In the genomic region with DNA sequence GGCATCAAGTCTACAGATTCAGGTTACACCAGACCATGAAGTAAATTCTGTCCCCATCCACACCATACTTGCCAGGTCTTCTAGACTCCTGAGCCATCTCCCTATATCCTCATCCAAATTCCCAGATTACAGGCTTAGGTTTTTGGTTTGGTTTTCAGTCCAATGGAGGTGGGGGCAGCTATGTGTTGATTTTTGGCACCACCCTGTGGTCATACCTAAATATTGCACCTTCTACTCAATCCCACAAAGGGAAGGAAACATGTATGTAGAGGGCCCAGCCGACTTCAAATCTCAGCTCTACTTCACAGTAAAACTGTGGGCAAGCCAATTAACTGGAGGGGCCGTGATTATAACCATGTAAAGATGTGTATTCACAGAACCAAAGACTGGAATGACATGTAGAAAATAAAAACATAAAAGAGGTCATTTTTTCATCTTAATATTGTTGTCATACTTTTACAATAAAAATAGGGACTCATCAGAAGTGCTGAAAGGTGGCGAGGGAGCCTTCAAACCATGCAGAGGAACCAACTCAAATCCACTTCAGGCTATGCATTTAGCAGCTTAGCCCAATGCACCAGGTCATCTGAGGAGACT, we compare ENCODE assay signal across 8 cellular contexts. TPM values are rescaled to one million over a fixed set of nuclear protein-coding genes. Genes with fewer than 3 reads are reported as not detected.
A peak's percentile ranks its signal among the peaks of the same experiment; 100 is the strongest.
DNase-seq lines count a peak whose midpoint lies in the region; ATAC-seq and TF ChIP-seq lines count a peak whose summit lies in the region.

No MANE protein-coding gene starts in this region.

- H3K27ac Mint-ChIP-seq in GM23338 (no peak overlapping the region; the same call in 1 of the 2 replicates), brain (peak overlapping the region; percentile 60 to 73 (median 70))

- no peak for TF ChIP-seq POLR2A in stomach (IDR thresholded peaks at IDR 0.05)

- no peaks in the 10 kb centered on the region for H3K27me3 ChIP-seq in GM23338 (ENCODE audit: insufficient read depth)
- H3K27me3 ChIP-seq in stomach, result no peaks in the 10 kb centered on the region

- no peak overlapping the region for H2AFZ ChIP-seq in GM23338

- no peaks in the 10 kb centered on the region for H3K79me2 ChIP-seq in GM23338 (replicated peaks; ENCODE audit: insufficient read depth)

- H4K20me1 ChIP-seq in GM23338 (replicated peaks; ENCODE audit: insufficient read depth), result peaks cover 3% of the 10 kb centered on the region; the same call in 1 of the 2 replicates

- peaks cover 2% of the 10 kb centered on the region for H3K27me3 Mint-ChIP-seq in GM23338 (ENCODE audit: insufficient read depth, low read depth, poor library complexity)
- no peaks in the 10 kb centered on the region for H3K27me3 Mint-ChIP-seq in brain

- H3F3A ChIP-seq in GM23338 (replicated peaks; ENCODE audit: low read depth), result no peaks in the 10 kb centered on the region

- intact Hi-C loops in stomach (cut with DNase I; ENCODE audit: low total_unique reads), result loop anchor here (10.0 kb wide), 2 partner anchors 114 to 534 kb away; no protein-coding TSS in a partner anchor

- H3K9me2 ChIP-seq in GM23338 (ENCODE audit: insufficient read depth), result no peaks in the 10 kb centered on the region

- H3K4me2 ChIP-seq in GM23338, result no peak overlapping the region

- no peaks in the 10 kb centered on the region for H3K36me3 ChIP-seq in GM23338 (ENCODE audit: insufficient read depth)
- peaks cover 6 to 86% (median 73%) of the 10 kb centered on the region in 4 donors for H3K36me3 ChIP-seq in stomach

- 58 to 71% (median 68%) methylated on average over 3 of the region's 3 CpGs for WGBS in stomach, 5 donors

- no peak overlapping the region for H3K4me3 Mint-ChIP-seq in GM23338
- peak overlapping the region in 1 of 5 experiments; percentile 21 for H3K4me3 Mint-ChIP-seq in brain

- H3K9me3 Mint-ChIP-seq in GM23338, result no peaks in the 10 kb centered on the region
- H3K9me3 Mint-ChIP-seq in brain, result no peaks in the 10 kb centered on the region

- ATAC-seq in GM23338, result peak; percentile 82
- ATAC-seq in HG03571 (IDR thresholded peaks at IDR 0.05; ENCODE audit: unreplicated experiment), result no peak

- DNase-seq in NCI-H1417 (lab: John Stamatoyannopoulos, UW) (peak; percentile 15 to 65 (median 27)), NCI-H1417 treated with DMSO at 0.1 percent for 48 hours (lab: John Stamatoyannopoulos, UW) (no peak), GM23338 (ENCODE audit: low spot score) (peak; percentile 75), NCI-H69 (lab: John Stamatoyannopoulos, UW) (peak; percentile 50), inferior parietal cortex (ENCODE audit: extremely low spot score) (peak; percentile 71), stomach (no peak)

- no peak overlapping the region for H3K27ac ChIP-seq in GM23338 (ENCODE audit: low read depth)
- no peak overlapping the region for H3K27ac ChIP-seq in stomach

- H3K9me3 ChIP-seq in stomach, result no peaks in the 10 kb centered on the region

- H3K4me1 ChIP-seq in GM23338 (ENCODE audit: insufficient read depth) (peaks cover 13% of the 10 kb centered on the region), stomach (peaks cover 0 to 7% (median 0%) of the 10 kb centered on the region in 4 donors)

- H3K4me3 ChIP-seq in GM23338 (no peak overlapping the region), stomach (no peak overlapping the region)

- no peak for TF ChIP-seq EP300 in stomach (IDR thresholded peaks at IDR 0.05)

- H3K36me3 Mint-ChIP-seq in GM23338 (ENCODE audit: low read depth), result peaks cover 6% of the 10 kb centered on the region
- H3K36me3 Mint-ChIP-seq in brain, result peaks cover 38% of the 10 kb centered on the region

- TF ChIP-seq CTCF in GM23338 (conservative IDR thresholded peaks at IDR 0.05; ENCODE audit: low read depth in 2 of 2) (peak; percentile 80), brain (conservative IDR thresholded peaks at IDR 0.05) (peak; percentile 78 to 84), stomach (IDR thresholded peaks at IDR 0.05) (peak in 5 of 7 experiments; percentile 32 to 59 (median 44))

- peaks cover 20% of the 10 kb centered on the region for H3K4me1 Mint-ChIP-seq in GM23338
- H3K4me1 Mint-ChIP-seq in brain, result peaks cover 56% of the 10 kb centered on the region

TF ChIP-seq in GM23338, 12 proteins besides CTCF, POLR2A, EP300 and RAD21 (continues in another document):
- TF ChIP-seq, protein P1, sequence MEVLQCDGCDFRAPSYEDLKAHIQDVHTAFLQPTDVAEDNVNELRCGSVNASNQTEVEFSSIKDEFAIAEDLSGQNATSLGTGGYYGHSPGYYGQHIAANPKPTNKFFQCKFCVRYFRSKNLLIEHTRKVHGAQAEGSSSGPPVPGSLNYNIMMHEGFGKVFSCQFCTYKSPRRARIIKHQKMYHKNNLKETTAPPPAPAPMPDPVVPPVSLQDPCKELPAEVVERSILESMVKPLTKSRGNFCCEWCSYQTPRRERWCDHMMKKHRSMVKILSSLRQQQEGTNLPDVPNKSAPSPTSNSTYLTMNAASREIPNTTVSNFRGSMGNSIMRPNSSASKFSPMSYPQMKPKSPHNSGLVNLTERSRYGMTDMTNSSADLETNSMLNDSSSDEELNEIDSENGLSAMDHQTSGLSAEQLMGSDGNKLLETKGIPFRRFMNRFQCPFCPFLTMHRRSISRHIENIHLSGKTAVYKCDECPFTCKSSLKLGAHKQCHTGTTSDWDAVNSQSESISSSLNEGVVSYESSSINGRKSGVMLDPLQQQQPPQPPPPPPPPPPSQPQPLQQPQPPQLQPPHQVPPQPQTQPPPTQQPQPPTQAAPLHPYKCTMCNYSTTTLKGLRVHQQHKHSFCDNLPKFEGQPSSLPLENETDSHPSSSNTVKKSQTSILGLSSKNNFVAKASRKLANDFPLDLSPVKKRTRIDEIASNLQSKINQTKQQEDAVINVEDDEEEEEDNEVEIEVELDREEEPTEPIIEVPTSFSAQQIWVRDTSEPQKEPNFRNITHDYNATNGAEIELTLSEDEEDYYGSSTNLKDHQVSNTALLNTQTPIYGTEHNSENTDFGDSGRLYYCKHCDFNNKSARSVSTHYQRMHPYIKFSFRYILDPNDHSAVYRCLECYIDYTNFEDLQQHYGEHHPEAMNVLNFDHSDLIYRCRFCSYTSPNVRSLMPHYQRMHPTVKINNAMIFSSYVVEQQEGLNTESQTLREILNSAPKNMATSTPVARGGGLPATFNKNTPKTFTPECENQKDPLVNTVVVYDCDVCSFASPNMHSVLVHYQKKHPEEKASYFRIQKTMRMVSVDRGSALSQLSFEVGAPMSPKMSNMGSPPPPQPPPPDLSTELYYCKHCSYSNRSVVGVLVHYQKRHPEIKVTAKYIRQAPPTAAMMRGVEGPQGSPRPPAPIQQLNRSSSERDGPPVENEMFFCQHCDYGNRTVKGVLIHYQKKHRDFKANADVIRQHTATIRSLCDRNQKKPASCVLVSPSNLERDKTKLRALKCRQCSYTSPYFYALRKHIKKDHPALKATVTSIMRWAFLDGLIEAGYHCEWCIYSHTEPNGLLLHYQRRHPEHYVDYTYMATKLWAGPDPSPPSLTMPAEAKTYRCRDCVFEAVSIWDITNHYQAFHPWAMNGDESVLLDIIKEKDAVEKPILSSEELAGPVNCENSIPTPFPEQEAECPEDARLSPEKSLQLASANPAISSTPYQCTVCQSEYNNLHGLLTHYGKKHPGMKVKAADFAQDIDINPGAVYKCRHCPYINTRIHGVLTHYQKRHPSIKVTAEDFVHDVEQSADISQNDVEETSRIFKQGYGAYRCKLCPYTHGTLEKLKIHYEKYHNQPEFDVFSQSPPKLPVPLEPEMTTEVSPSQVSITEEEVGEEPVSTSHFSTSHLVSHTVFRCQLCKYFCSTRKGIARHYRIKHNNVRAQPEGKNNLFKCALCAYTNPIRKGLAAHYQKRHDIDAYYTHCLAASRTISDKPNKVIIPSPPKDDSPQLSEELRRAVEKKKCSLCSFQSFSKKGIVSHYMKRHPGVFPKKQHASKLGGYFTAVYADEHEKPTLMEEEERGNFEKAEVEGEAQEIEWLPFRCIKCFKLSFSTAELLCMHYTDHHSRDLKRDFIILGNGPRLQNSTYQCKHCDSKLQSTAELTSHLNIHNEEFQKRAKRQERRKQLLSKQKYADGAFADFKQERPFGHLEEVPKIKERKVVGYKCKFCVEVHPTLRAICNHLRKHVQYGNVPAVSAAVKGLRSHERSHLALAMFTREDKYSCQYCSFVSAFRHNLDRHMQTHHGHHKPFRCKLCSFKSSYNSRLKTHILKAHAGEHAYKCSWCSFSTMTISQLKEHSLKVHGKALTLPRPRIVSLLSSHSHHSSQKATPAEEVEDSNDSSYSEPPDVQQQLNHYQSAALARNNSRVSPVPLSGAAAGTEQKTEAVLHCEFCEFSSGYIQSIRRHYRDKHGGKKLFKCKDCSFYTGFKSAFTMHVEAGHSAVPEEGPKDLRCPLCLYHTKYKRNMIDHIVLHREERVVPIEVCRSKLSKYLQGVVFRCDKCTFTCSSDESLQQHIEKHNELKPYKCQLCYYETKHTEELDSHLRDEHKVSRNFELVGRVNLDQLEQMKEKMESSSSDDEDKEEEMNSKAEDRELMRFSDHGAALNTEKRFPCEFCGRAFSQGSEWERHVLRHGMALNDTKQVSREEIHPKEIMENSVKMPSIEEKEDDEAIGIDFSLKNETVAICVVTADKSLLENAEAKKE (CRISPR knock-in tag; IDR thresholded peaks at IDR 0.05), result no peak
- TF ChIP-seq CREB1 (CRISPR knock-in tag; IDR thresholded peaks at IDR 0.05; ENCODE audit: low read depth) (no peak), POLR2AphosphoS5 (IDR thresholded peaks at IDR 0.05; ENCODE audit: low read depth) (no peak), EZH2phosphoT487 (IDR thresholded peaks at IDR 0.05; ENCODE audit: unreplicated experiment) (no peak), ZNF114 (CRISPR knock-in tag; IDR thresholded peaks at IDR 0.05) (no peak), ZNF331 (CRISPR knock-in tag; IDR thresholded peaks at IDR 0.05; ENCODE audit: low read depth) (no peak), EZH2 (IDR thresholded peaks at IDR 0.05; ENCODE audit: low read depth, unreplicated experiment) (no peak)
- TF ChIP-seq, protein P2, sequence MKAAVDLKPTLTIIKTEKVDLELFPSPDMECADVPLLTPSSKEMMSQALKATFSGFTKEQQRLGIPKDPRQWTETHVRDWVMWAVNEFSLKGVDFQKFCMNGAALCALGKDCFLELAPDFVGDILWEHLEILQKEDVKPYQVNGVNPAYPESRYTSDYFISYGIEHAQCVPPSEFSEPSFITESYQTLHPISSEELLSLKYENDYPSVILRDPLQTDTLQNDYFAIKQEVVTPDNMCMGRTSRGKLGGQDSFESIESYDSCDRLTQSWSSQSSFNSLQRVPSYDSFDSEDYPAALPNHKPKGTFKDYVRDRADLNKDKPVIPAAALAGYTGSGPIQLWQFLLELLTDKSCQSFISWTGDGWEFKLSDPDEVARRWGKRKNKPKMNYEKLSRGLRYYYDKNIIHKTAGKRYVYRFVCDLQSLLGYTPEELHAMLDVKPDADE (IDR thresholded peaks at IDR 0.05), result no peak

RNA-seq across cellular contexts. Expression of a gene that starts 19.8 kb away (rescaled TPM):
- 10.1 and 13.8 TPM in 2 replicates for total RNA-seq in GM23338 (2014; rRNA removed; shearing (Covaris generic))
- polyA plus RNA-seq in GM23338 (2016; fragmentation: Nextera tagmentation; extraction: Ambion mirVana), result 2.5 and 4.0 TPM in 2 replicates
- polyA plus RNA-seq in brain (ENCODE audit: insufficient read depth, low read depth, low replicate concordance), result 4.2 TPM
- 10 to 100 TPM in 4 of 5 donors, 1 to 10 TPM in 1; 3.1 to 33.8 (median 19.9) TPM for total RNA-seq in stomach
- polyA plus RNA-seq in stomach, result 1 to 10 TPM; 2.0 to 3.1 (median 2.9) TPM

Comparison
In these comparisons a context has a peak if more than half of its experiments do, and no peak if none do; other contexts are left out.
1. DNase-seq: peak in NCI-H1417 (3 of 3), GM23338 (single experiment), NCI-H69 (single experiment) and inferior parietal cortex (single experiment); none in NCI-H1417 treated with DMSO at 0.1 percent for 48 hours (single experiment) and stomach (single experiment).
2. Peak in every context shown above with its lines, with median percentiles within 50 percentile points of each other: CTCF ChIP-seq.